Comparison of ENCODE assay signal across 16 cellular contexts in the genomic region with DNA sequence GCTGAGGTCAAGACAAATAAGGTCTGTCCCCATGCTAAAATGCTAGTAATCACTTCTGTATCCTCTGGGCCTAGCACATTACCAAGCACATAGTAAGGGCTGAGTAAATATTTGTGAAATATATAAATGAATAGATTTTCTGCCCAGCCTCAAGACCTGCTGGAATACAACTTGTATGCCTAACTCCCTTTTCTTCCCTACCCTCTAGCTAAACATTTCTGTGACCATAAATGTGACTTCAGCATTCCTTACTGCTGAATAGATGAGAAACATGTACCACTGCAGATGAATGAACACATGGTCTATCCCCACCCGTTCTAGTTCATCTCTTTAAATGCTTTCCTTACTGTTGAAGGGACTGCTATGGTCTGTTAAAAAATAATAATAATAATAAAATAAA.
DNase-seq lines count a peak whose midpoint lies in the region; ATAC-seq and TF ChIP-seq lines count a peak whose summit lies in the region.
"Had no signal": no experiment of that assay in that cellular context is flagged by ENCODE, and none has a peak within 500 bp of the region (broad histone marks: within the 10 kb centered on the region; RNA-seq: fewer than 3 reads in every experiment).

No MANE protein-coding gene starts in this region.

- H3K27me3 ChIP-seq in stomach (no peaks in the 10 kb centered on the region), uterus (no peaks in the 10 kb centered on the region)
- H3K27me3 ChIP-seq: BLaER1, heart right ventricle had no signal

- H3K4me1 ChIP-seq in stomach (peaks cover 0 to 32% (median 4%) of the 10 kb centered on the region in 4 donors), uterus (no peaks in the 10 kb centered on the region)
- H3K4me1 ChIP-seq: BLaER1 had no signal

- ATAC-seq in GM21723 (IDR thresholded peaks at IDR 0.05; ENCODE audit: unreplicated experiment), result no peak
- no peak for ATAC-seq in omental fat pad (ENCODE audit: low FRiP score)
- ATAC-seq: heart right ventricle had no signal

- H3K27ac ChIP-seq in stomach (peak overlapping the region in 4 of 5 donors; percentile 32 to 58 (median 46)), uterus (no peak overlapping the region)
- H3K27ac ChIP-seq: BLaER1, heart right ventricle had no signal

- TF ChIP-seq POLR2A in stomach (IDR thresholded peaks at IDR 0.05), result no peak
- TF ChIP-seq POLR2A in uterus (IDR thresholded peaks at IDR 0.05), result no peak

- TF ChIP-seq CTCF in stomach (IDR thresholded peaks at IDR 0.05) (no peak), uterus (IDR thresholded peaks at IDR 0.05) (no peak), omental fat pad (IDR thresholded peaks at IDR 0.05) (no peak)

- DNase-seq in EH (ENCODE audit: low read depth), result peak; percentile 65
- peak; percentile 57 for DNase-seq in RPMI7951 (ENCODE audit: low read depth)
- peak; percentile 17 for DNase-seq in iPS-NIHi7 (ENCODE audit: extremely low spot score)
- DNase-seq in stomach, result no peak
- no peak for DNase-seq in uterus
- DNase-seq in omental fat pad (ENCODE audit: low spot score), result no peak
- no peak for DNase-seq in Ammon's horn (ENCODE audit: low spot score)
- DNase-seq: activated CD4-positive, alpha-beta T cell treated with anti-CD3 and anti-CD28 coated beads, Interleukin-2, amount 50 U/mL, for 4 hours; aorta; heart right ventricle; mesendoderm; NCI-H1417 treated with DMSO at 0.1 percent for 48 hours; Right ventricle myocardium superior; T-helper 1 cell had no signal

- 0 to 20% (median 3%) methylated on average over 1 of the region's 1 CpG for WGBS in stomach, 5 donors

- H3K36me3 ChIP-seq in stomach (peaks cover 0 to 26% (median 9%) of the 10 kb centered on the region in 4 donors), uterus (no peaks in the 10 kb centered on the region)

- TF ChIP-seq EP300 in stomach (IDR thresholded peaks at IDR 0.05), result no peak

- H3K9me3 ChIP-seq in stomach, result no peaks in the 10 kb centered on the region
- H3K9me3 ChIP-seq in uterus, result no peaks in the 10 kb centered on the region
- H3K9me3 ChIP-seq: BLaER1 had no signal

- intact Hi-C loops in stomach (cut with DNase I; ENCODE audit: low total_unique reads), result no loop called here
- intact Hi-C loops in uterus (cut with DNase I; ENCODE audit: low total_unique reads), result no loop called here

- no peak overlapping the region for H3K4me3 ChIP-seq in stomach
- H3K4me3 ChIP-seq in uterus, result no peak overlapping the region
- H3K4me3 ChIP-seq: BLaER1, heart right ventricle had no signal

Comparison
In these comparisons a context has a peak if more than half of its experiments do, and no peak if none do; other contexts are left out.
1. DNase-seq: peak in EH (single experiment), RPMI7951 (single experiment) and iPS-NIHi7 (single experiment); none in stomach (single experiment), uterus (0 of 2), omental fat pad (single experiment) and Ammon's horn (single experiment).
2. H3K27ac ChIP-seq: peak in stomach (4 of 5); none in uterus (0 of 2).